ENCODE assay signal across 19 cellular contexts in genomic region chr19:34904846-34905527, GRCh38. TPM values are rescaled to one million over a fixed set of nuclear protein-coding genes. Genes with fewer than 3 reads are reported as not detected.
DNase-seq lines count a peak whose midpoint lies in the region; ATAC-seq and TF ChIP-seq lines count a peak whose summit lies in the region.
"Had no signal": no experiment of that assay in that cellular context is flagged by ENCODE, and none has a peak within 500 bp of the region (broad histone marks: within the 10 kb centered on the region; RNA-seq: fewer than 3 reads in every experiment).

No MANE protein-coding gene starts in this region.

- H3K27ac ChIP-seq in HUES6 (ENCODE audit: low read depth, low read length) (no peak overlapping the region), tibial artery (no peak overlapping the region)
- H3K27ac ChIP-seq: heart left ventricle, neutrophil, RWPE1 had no signal

- H3K9ac ChIP-seq in HUES6 (ENCODE audit: low read length), result peak overlapping the region; percentile 51

- peak overlapping the region; percentile 8 for H3K4me3 Mint-ChIP-seq in activated T-cell treated with anti-CD3 and anti-CD28 coated beads, Interleukin-2, amount 50 U/mL, for 4 hours
- peak overlapping the region; percentile 75 for H3K4me3 Mint-ChIP-seq in endothelial cell (ENCODE audit: unreplicated experiment)
- peak overlapping the region; percentile 20 for H3K4me3 Mint-ChIP-seq in progenitor cell of endocrine pancreas (ENCODE audit: low read depth)

- no peaks in the 10 kb centered on the region for H3K9me3 ChIP-seq in HUES6 (ENCODE audit: control insufficient read depth, insufficient read depth, low read depth, low read length)
- H3K9me3 ChIP-seq in tibial artery, result no peaks in the 10 kb centered on the region
- H3K9me3 ChIP-seq: HAP-1, heart left ventricle, neutrophil had no signal

- peaks cover 42% of the 10 kb centered on the region for H3K27me3 Mint-ChIP-seq in activated T-cell treated with anti-CD3 and anti-CD28 coated beads, Interleukin-2, amount 50 U/mL, for 4 hours (ENCODE audit: low read depth)
- peaks cover 12% of the 10 kb centered on the region for H3K27me3 Mint-ChIP-seq in endothelial cell (ENCODE audit: unreplicated experiment)
- H3K27me3 Mint-ChIP-seq in progenitor cell of endocrine pancreas, result peaks cover 65% of the 10 kb centered on the region

- no peak overlapping the region for H3K27ac Mint-ChIP-seq in endothelial cell (ENCODE audit: unreplicated experiment)
- no peak overlapping the region for H3K27ac Mint-ChIP-seq in progenitor cell of endocrine pancreas

- no peak for DNase-seq in activated T-cell treated with anti-CD3 and anti-CD28 coated beads, Interleukin-2, amount 50 U/mL, for 4 hours
- DNase-seq in activated T-cell treated with anti-CD3 and anti-CD28 coated beads, Interleukin-2, amount 50 U/mL, for 1 hour, result no peak
- DNase-seq in endothelial cell (ENCODE audit: low spot score) (peak; percentile 11), progenitor cell of endocrine pancreas (ENCODE audit: low spot score, unreplicated experiment) (no peak), epidermal melanocyte (ENCODE audit: insufficient read length, low spot score) (no peak), putamen (ENCODE audit: low spot score) (no peak), tibial artery (no peak)
- DNase-seq: cerebellar nuclear complex, erythroblast, heart left ventricle, NCI-H187 treated with DMSO at 0.1 percent for 48 hours, NCI-H748 treated with DMSO at 0.1 percent for 48 hours, substantia nigra had no signal

- peaks cover 48% of the 10 kb centered on the region for H3K27me3 ChIP-seq in HUES6 (ENCODE audit: control insufficient read depth, insufficient read depth, low read length)
- peaks cover 0 to 46% of the 10 kb centered on the region in 2 donors for H3K27me3 ChIP-seq in tibial artery

- H3K4me3 ChIP-seq in HUES6 (ENCODE audit: low read depth, low read length) (peak overlapping the region; percentile 69), tibial artery (no peak overlapping the region)
- H3K4me3 ChIP-seq: HAP-1, lung, smooth muscle cell had no signal

- TF ChIP-seq CTCF in endothelial cell (IDR thresholded peaks at IDR 0.05; ENCODE audit: unreplicated experiment) (no peak), progenitor cell of endocrine pancreas (IDR thresholded peaks at IDR 0.05; ENCODE audit: unreplicated experiment) (no peak), tibial artery (IDR thresholded peaks at IDR 0.05) (no peak)

- H3K9me3 Mint-ChIP-seq in activated T-cell treated with anti-CD3 and anti-CD28 coated beads, Interleukin-2, amount 50 U/mL, for 4 hours, result no peaks in the 10 kb centered on the region
- H3K9me3 Mint-ChIP-seq in endothelial cell (ENCODE audit: unreplicated experiment) (no peaks in the 10 kb centered on the region), progenitor cell of endocrine pancreas (ENCODE audit: low read depth) (no peaks in the 10 kb centered on the region)

- H3K36me3 Mint-ChIP-seq in activated T-cell treated with anti-CD3 and anti-CD28 coated beads, Interleukin-2, amount 50 U/mL, for 4 hours (ENCODE audit: insufficient read depth), result no peaks in the 10 kb centered on the region
- H3K36me3 Mint-ChIP-seq in endothelial cell (ENCODE audit: low read depth, unreplicated experiment) (peaks cover 5% of the 10 kb centered on the region), progenitor cell of endocrine pancreas (ENCODE audit: insufficient read depth) (no peaks in the 10 kb centered on the region)

- intact Hi-C loops in tibial artery (cut with DNase I; ENCODE audit: low total_unique reads), result no loop called here

- H3K4me1 Mint-ChIP-seq in activated T-cell treated with anti-CD3 and anti-CD28 coated beads, Interleukin-2, amount 50 U/mL, for 4 hours (ENCODE audit: low read depth), result peaks cover 6% of the 10 kb centered on the region
- H3K4me1 Mint-ChIP-seq in endothelial cell (ENCODE audit: unreplicated experiment), result peaks cover 6% of the 10 kb centered on the region
- peaks cover 4% of the 10 kb centered on the region for H3K4me1 Mint-ChIP-seq in progenitor cell of endocrine pancreas (ENCODE audit: low read depth)

- H3K4me1 ChIP-seq in HUES6 (ENCODE audit: control insufficient read depth, insufficient read depth, low read length) (peaks cover 9% of the 10 kb centered on the region; the same call in 1 of the 2 replicates), tibial artery (peaks cover 0 to 6% (median 0%) of the 10 kb centered on the region in 4 donors)

- ATAC-seq in activated T-cell treated with anti-CD3 and anti-CD28 coated beads, Interleukin-2, amount 50 U/mL, for 4 hours, result peak in 1 of 2 donors; percentile 37

- H3K36me3 ChIP-seq in HUES6 (ENCODE audit: control insufficient read depth, insufficient read depth, low read length) (no peaks in the 10 kb centered on the region), tibial artery (no peaks in the 10 kb centered on the region)
- H3K36me3 ChIP-seq: HAP-1, heart left ventricle, neutrophil had no signal

RNA-seq across cellular contexts. Expression of gene ZNF30, which starts 21.7 kb away (rescaled TPM):
- 1 to 10 TPM; 4.7 to 6.1 (median 4.8) TPM for total RNA-seq in activated T-cell treated with anti-CD3 and anti-CD28 coated beads, Interleukin-2, amount 50 U/mL, for 4 hours
- total RNA-seq in endothelial cell (ENCODE audit: unreplicated experiment) (6.9 TPM), progenitor cell of endocrine pancreas (5.9 and 7.7 TPM in 2 replicates)

RNA-seq across cellular contexts. Expression of gene ZNF792, which starts 59.0 kb away (rescaled TPM):
- 1 to 10 TPM; 2.4 to 2.6 (median 2.6) TPM for total RNA-seq in activated T-cell treated with anti-CD3 and anti-CD28 coated beads, Interleukin-2, amount 50 U/mL, for 4 hours
- 68.6 TPM for total RNA-seq in endothelial cell (ENCODE audit: unreplicated experiment)
- 14.4 TPM in 2 replicates for total RNA-seq in progenitor cell of endocrine pancreas

Comparison
In these comparisons a context has a peak if more than half of its experiments do, and no peak if none do; other contexts are left out.
1. H3K4me3 Mint-ChIP-seq: peak in every context shown above with its lines; median percentile 75 in endothelial cell; 20 in progenitor cell of endocrine pancreas; 8 in activated T-cell treated with anti-CD3 and anti-CD28 coated beads, Interleukin-2, amount 50 U/mL, for 4 hours.